Comparison of ENCODE assay signal across 17 cellular contexts in genomic region chr1:210883821-210884220, GRCh38.
A peak's percentile ranks its signal among the peaks of the same experiment; 100 is the strongest.
DNase-seq lines count a peak whose midpoint lies in the region; ATAC-seq lines count a peak whose summit lies in the region.
"Had no signal": no experiment of that assay in that cellular context is flagged by ENCODE, and none has a peak within 500 bp of the region (broad histone marks: within the 10 kb centered on the region; RNA-seq: fewer than 3 reads in every experiment).

No MANE protein-coding gene starts in this region.

- ATAC-seq in activated T-helper 17 cell treated with anti-CD3 and anti-CD28 coated beads, Interleukin-2, amount 50 U/mL, for 72 hours (replicated peaks) = peak; percentile 27
- ATAC-seq in HG03196 (IDR thresholded peaks at IDR 0.05; ENCODE audit: unreplicated experiment) = no peak
- ATAC-seq in GM19035 (IDR thresholded peaks at IDR 0.05; ENCODE audit: unreplicated experiment) = no peak
- ATAC-seq in GM18867 (IDR thresholded peaks at IDR 0.05; ENCODE audit: unreplicated experiment) = no peak
- ATAC-seq: right cardiac atrium had no signal

- H3K9me3 Mint-ChIP-seq in activated T-helper 17 cell treated with anti-CD3 and anti-CD28 coated beads, Interleukin-2, amount 50 U/mL, for 72 hours = peaks cover 3% of the 10 kb centered on the region
- H3K9me3 Mint-ChIP-seq: T-helper 2 cell treated with Interferon-gamma antibody and Interleukin-4, amounts not matched to agents 5 μg/mL and 100 μg/mL, for 36 hours had no signal

- H3K36me3 Mint-ChIP-seq in activated T-helper 17 cell treated with anti-CD3 and anti-CD28 coated beads, Interleukin-2, amount 50 U/mL, for 72 hours (ENCODE audit: low read depth) = no peaks in the 10 kb centered on the region

- peaks cover 28% of the 10 kb centered on the region for H3K27me3 Mint-ChIP-seq in activated T-helper 17 cell treated with anti-CD3 and anti-CD28 coated beads, Interleukin-2, amount 50 U/mL, for 72 hours

- H3K4me3 Mint-ChIP-seq in activated T-helper 17 cell treated with anti-CD3 and anti-CD28 coated beads, Interleukin-2, amount 50 U/mL, for 72 hours = no peak overlapping the region
- H3K4me3 Mint-ChIP-seq: T-helper 2 cell treated with Interferon-gamma antibody and Interleukin-4, amounts not matched to agents 5 μg/mL and 100 μg/mL, for 36 hours had no signal

- H3K27ac Mint-ChIP-seq in activated T-helper 17 cell treated with anti-CD3 and anti-CD28 coated beads, Interleukin-2, amount 50 U/mL, for 72 hours = no peak overlapping the region
- H3K27ac Mint-ChIP-seq: T-helper 2 cell treated with Interferon-gamma antibody and Interleukin-4, amounts not matched to agents 5 μg/mL and 100 μg/mL, for 36 hours had no signal

- H3K4me1 Mint-ChIP-seq in activated T-helper 17 cell treated with anti-CD3 and anti-CD28 coated beads, Interleukin-2, amount 50 U/mL, for 72 hours = no peaks in the 10 kb centered on the region

- DNase-seq in A172 (ENCODE audit: low spot score) (peak; percentile 88), H4 (ENCODE audit: low spot score) (peak; percentile 16), iris pigment epithelial cell (ENCODE audit: low read depth) (peak; percentile 46), amniotic stem cell (lab: John Stamatoyannopoulos, UW) (no peak)
- DNase-seq: 8988T; activated CD4-positive, alpha-beta T cell treated with anti-CD3 and anti-CD28 coated beads for 48 hours; anterior cingulate cortex; hippocampal formation; MV-4-11; right cardiac atrium; Right ventricle myocardium superior; stimulated activated CD4-positive, alpha-beta T cell treated with anti-CD3 and anti-CD28 coated beads, Interleukin-2, amount 100 ng/mL, for 24 hours had no signal
